Comparison of ENCODE assay signal across 18 cellular contexts in the genomic region with DNA sequence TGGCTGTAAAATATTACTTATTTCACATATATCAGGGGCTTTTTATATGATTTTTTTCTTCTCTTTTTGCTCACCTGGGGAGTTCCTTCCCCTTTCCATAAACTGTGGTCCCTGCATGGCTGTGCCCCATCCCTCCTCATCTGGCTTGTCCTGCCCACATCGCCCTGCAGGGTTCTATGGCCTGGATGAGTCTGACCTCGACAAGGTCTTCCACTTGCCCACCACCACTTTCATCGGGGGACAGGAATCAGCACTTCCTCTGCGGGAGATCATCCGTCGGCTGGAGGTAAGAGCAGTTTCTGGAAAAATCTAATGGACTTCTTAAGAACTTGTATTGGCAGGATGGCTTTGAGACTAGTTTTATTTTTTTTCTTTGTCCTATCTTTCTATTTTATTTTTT.
"Had no signal": no experiment of that assay in that cellular context is flagged by ENCODE, and none has a peak within 500 bp of the region (broad histone marks: within the 10 kb centered on the region; RNA-seq: fewer than 3 reads in every experiment).

No MANE protein-coding gene starts in this region.

- H3K4me1 Mint-ChIP-seq: activated naive CD8-positive, alpha-beta T cell treated with anti-CD3 and anti-CD28 coated beads, Interleukin-2, amount 50 U/mL, for 24 hours had no signal

- H3K27ac Mint-ChIP-seq: activated B cell treated with CpG ODN at 0.5 μM for 24 hours; activated naive CD8-positive, alpha-beta T cell treated with anti-CD3 and anti-CD28 coated beads, Interleukin-2, amount 50 U/mL, for 24 hours; activated T-helper 1 cell treated with anti-CD3 and anti-CD28 coated beads, Interleukin-12 subunit alpha, Interleukin-12 subunit beta, Interleukin-2, Interleukin-4 antibody, amounts not matched to agents 30 ng/mL and 10 ng/mL and 1 ng/mL, durations not matched to agents 14 hours and 24 hours and 36 hours; T-helper 2 cell treated with Interferon-gamma antibody and Interleukin-4, amounts not matched to agents 5 μg/mL and 100 μg/mL, for 36 hours had no signal

- H3K9me3 Mint-ChIP-seq: activated CD4-positive, alpha-beta T cell treated with anti-CD3 and anti-CD28 coated beads, Interleukin-2, amount 10 ng/mL, durations not matched to agents 7 days and 5 days; activated naive CD8-positive, alpha-beta T cell treated with anti-CD3 and anti-CD28 coated beads, Interleukin-2, amount 50 U/mL, for 24 hours had no signal

- H3K4me3 Mint-ChIP-seq: activated B cell treated with CpG ODN at 0.5 μM for 24 hours; activated CD4-positive, alpha-beta T cell treated with anti-CD3 and anti-CD28 coated beads, Interleukin-2, amount 10 ng/mL, durations not matched to agents 7 days and 5 days; activated CD8-positive, alpha-beta T cell treated with anti-CD3 and anti-CD28 coated beads, Interleukin-2, amount 10 ng/mL, durations not matched to agents 7 days and 5 days; activated naive CD8-positive, alpha-beta T cell treated with anti-CD3 and anti-CD28 coated beads, Interleukin-2, amount 50 U/mL, for 24 hours; activated T-helper 1 cell treated with anti-CD3 and anti-CD28 coated beads, Interleukin-12 subunit alpha, Interleukin-12 subunit beta, Interleukin-2, Interleukin-4 antibody, amounts not matched to agents 30 ng/mL and 10 ng/mL and 1 ng/mL, durations not matched to agents 14 hours and 24 hours and 36 hours; naive thymus-derived CD8-positive, alpha-beta T cell; T-helper 2 cell treated with Interferon-gamma antibody and Interleukin-4, amounts not matched to agents 5 μg/mL and 100 μg/mL, for 36 hours had no signal

- H3K27ac ChIP-seq: coronary artery, pancreas, spleen had no signal

- H3K27me3 Mint-ChIP-seq: activated B cell treated with CpG ODN at 0.5 μM for 24 hours; activated CD4-positive, alpha-beta T cell treated with anti-CD3 and anti-CD28 coated beads, Interleukin-2, amount 10 ng/mL, durations not matched to agents 7 days and 5 days; activated naive CD8-positive, alpha-beta T cell treated with anti-CD3 and anti-CD28 coated beads, Interleukin-2, amount 50 U/mL, for 24 hours; naive thymus-derived CD8-positive, alpha-beta T cell had no signal

- H3K4me1 ChIP-seq: pancreas had no signal

- H3K27me3 ChIP-seq: brain microvascular endothelial cell, pancreas, spleen, thyroid gland had no signal

- H3K9me3 ChIP-seq: pancreas, thyroid gland had no signal

- ATAC-seq: activated CD8-positive, alpha-beta T cell treated with anti-CD3 and anti-CD28 coated beads, Interleukin-2, amount 10 ng/mL, durations not matched to agents 7 days and 5 days; activated naive CD8-positive, alpha-beta T cell treated with anti-CD3 and anti-CD28 coated beads, Interleukin-2, amount 50 U/mL, for 24 hours; naive thymus-derived CD8-positive, alpha-beta T cell; pancreas had no signal

- H3K4me3 ChIP-seq: coronary artery, pancreas, spleen, thyroid gland had no signal

- DNase-seq: activated B cell treated with CpG ODN at 0.5 μM for 24 hours; activated CD4-positive, alpha-beta T cell treated with anti-CD3 and anti-CD28 coated beads, Interleukin-2, amount 10 ng/mL, durations not matched to agents 7 days and 5 days; activated CD8-positive, alpha-beta memory T cell treated with anti-CD3 and anti-CD28 coated beads, Interleukin-2, amount 50 U/mL, for 4 hours; activated CD8-positive, alpha-beta T cell treated with anti-CD3 and anti-CD28 coated beads, Interleukin-2, amount 10 ng/mL, durations not matched to agents 7 days and 5 days; activated naive CD8-positive, alpha-beta T cell treated with anti-CD3 and anti-CD28 coated beads, Interleukin-2, amount 50 U/mL, for 24 hours; brain microvascular endothelial cell; central memory CD4-positive, alpha-beta T cell; mesenchymal stem cell; naive thymus-derived CD8-positive, alpha-beta T cell; pancreas; spleen; stimulated activated CD4-positive, alpha-beta T cell treated with anti-CD3 and anti-CD28 coated beads, Interleukin-4, amount 100 ng/mL, for 4 hours; stimulated activated naive CD4-positive, alpha-beta T cell treated with Interleukin-2 at 50 U/mL for 16 hours; SW 1271 had no signal
